ENCODE assay signal across 20 cellular contexts in genomic region chr6:145738265-145738664, GRCh38. TPM values are rescaled to one million over a fixed set of nuclear protein-coding genes. Genes with fewer than 3 reads are reported as not detected.
DNase-seq lines count a peak whose midpoint lies in the region; ATAC-seq, FAIRE-seq and TF ChIP-seq lines count a peak whose summit lies in the region.
"Had no signal": no experiment of that assay in that cellular context is flagged by ENCODE, and none has a peak within 500 bp of the region (broad histone marks: within the 10 kb centered on the region; RNA-seq: fewer than 3 reads in every experiment).

No MANE protein-coding gene starts in this region.

- H3K27ac ChIP-seq in K562 (ENCODE audit: extremely low read depth, low read depth, low read length), result no peak overlapping the region
- peak overlapping the region; percentile 58 for H3K27ac ChIP-seq in muscle layer of colon (ENCODE audit: low read depth, low read length)
- H3K27ac ChIP-seq: 22Rv1; A549; BLaER1 treated with 17β-estradiol and CSF1 and Interleukin-3, amounts not matched to agents 10 nM and 100 nM; C4-2B had no signal

- H3K9me1 ChIP-seq in K562 (ENCODE audit: control insufficient read depth, insufficient read depth, low read length), result no peaks in the 10 kb centered on the region

- TF ChIP-seq POLR2A in K562 (conservative IDR thresholded peaks at IDR 0.05), result no peak

- no peak for TF ChIP-seq RAD21 in K562 (CRISPR knock-in tag; conservative IDR thresholded peaks at IDR 0.05 in 1 of 2, IDR thresholded peaks at IDR 0.05 in 1 of 2)

- H3K9ac ChIP-seq in K562 (ENCODE audit: insufficient read depth in 1 of 2, low read depth in 2 of 2, low read length in 2 of 2) (no peak overlapping the region), muscle layer of colon (ENCODE audit: low read length) (no peak overlapping the region)
- H3K9ac ChIP-seq: BLaER1 treated with 17β-estradiol and CSF1 and Interleukin-3, amounts not matched to agents 10 nM and 100 nM had no signal

- H3K4me2 ChIP-seq in K562 (ENCODE audit: insufficient read depth, low read length), result no peak overlapping the region
- H3K4me2 ChIP-seq: A549; BLaER1 treated with 17β-estradiol and CSF1 and Interleukin-3, amounts not matched to agents 10 nM and 100 nM had no signal

- H3K4me1 ChIP-seq in K562 (replicated peaks in 1 of 2; ENCODE audit: control insufficient read depth in 2 of 2, insufficient read depth in 2 of 2, low read length in 2 of 2), result peaks cover 16 to 19% of the 10 kb centered on the region in 2 experiments; a peak in 3 of 5 replicates
- H3K4me1 ChIP-seq in muscle layer of colon (ENCODE audit: insufficient read depth, low read length), result peaks cover 18% of the 10 kb centered on the region

- H3K27me3 ChIP-seq in K562 (ENCODE audit: control insufficient read depth in 2 of 2, insufficient read depth in 2 of 2, low read length in 2 of 2), result no peaks in the 10 kb centered on the region
- H3K27me3 ChIP-seq in muscle layer of colon (ENCODE audit: control insufficient read depth in 1 of 2, insufficient read depth in 2 of 2, low read length in 2 of 2), result no peaks in the 10 kb centered on the region
- H3K27me3 ChIP-seq: BLaER1 treated with 17β-estradiol and CSF1 and Interleukin-3, amounts not matched to agents 10 nM and 100 nM had no signal

- H3K79me2 ChIP-seq in K562 (ENCODE audit: control insufficient read depth, insufficient read depth, low read length), result no peaks in the 10 kb centered on the region; the same call in 2 of the 3 replicates

- TF ChIP-seq EP300 in K562 (IDR thresholded peaks at IDR 0.05; ENCODE audit: low read length), result no peak

- H3K4me3 ChIP-seq in K562 (no peak overlapping the region), muscle layer of colon (ENCODE audit: low read depth in 1 of 2, low read length in 2 of 2) (no peak overlapping the region)
- H3K4me3 ChIP-seq: A549; BLaER1 treated with 17β-estradiol and CSF1 and Interleukin-3, amounts not matched to agents 10 nM and 100 nM had no signal

- intact Hi-C loops in K562 (cut with micrococcal nuclease), result loop anchor here (5.0 to 10.0 kb wide), 4 partner anchors 1147 to 1643 kb away; partner anchors contain the start of gene SF3B5

- BruUV-seq in K562 (replicated peaks; lab: Mats Ljungman, UMichigan), result no TSS peak

- POLR2A ChIA-PET in HEK293T (lab: Yijun Ruan, JAX), result no interaction called here
- POLR2A ChIA-PET in K562 (lab: Yijun Ruan, JAX), result no interaction called here

- H3K9me3 ChIP-seq in K562 (replicated peaks; ENCODE audit: control insufficient read depth, insufficient read depth, low read depth, low read length) (no peaks in the 10 kb centered on the region), muscle layer of colon (ENCODE audit: low read length) (no peaks in the 10 kb centered on the region)
- H3K9me3 ChIP-seq: A549, Caco-2 had no signal

- in situ Hi-C loops in K562 (cut with MboI), result loop anchor here (5.0 kb wide), 1 partner anchor 74 kb away; the partner anchor contains the start of gene FBXO30

- H4K20me1 ChIP-seq in K562 (replicated peaks; ENCODE audit: control insufficient read depth, insufficient read depth, low read length), result no peaks in the 10 kb centered on the region
- H4K20me1 ChIP-seq: BLaER1 treated with 17β-estradiol and CSF1 and Interleukin-3, amounts not matched to agents 10 nM and 100 nM had no signal

- no peak for FAIRE-seq in K562 (lab: Jason Lieb, UNC)
- FAIRE-seq: A549, D721Med, G401.6, GM12891 had no signal

- no peaks in the 10 kb centered on the region for H3K36me3 ChIP-seq in K562 (ENCODE audit: control insufficient read depth, insufficient read depth, low read length)
- no peaks in the 10 kb centered on the region for H3K36me3 ChIP-seq in muscle layer of colon (ENCODE audit: insufficient read depth, low read length)
- H3K36me3 ChIP-seq: BLaER1 treated with 17β-estradiol and CSF1 and Interleukin-3, amounts not matched to agents 10 nM and 100 nM had no signal

- CTCF ChIA-PET in HEK293T (lab: Yijun Ruan, JAX), result interaction anchor here (0.5 kb wide), 1 partner anchor 1878 kb away, joined by 3 read pairs; no protein-coding TSS in a partner anchor
- CTCF ChIA-PET in K562 (lab: Yijun Ruan, JAX; ENCODE audit: low intra/inter-chr PET ratio), result no interaction called here

- ATAC-seq in K562 (no peak), GM21447 (IDR thresholded peaks at IDR 0.05; ENCODE audit: unreplicated experiment) (no peak)
- ATAC-seq: A549; CD8-positive, alpha-beta T cell had no signal

- no peak for TF ChIP-seq CTCF in K562 (IDR thresholded peaks at IDR 0.05 in 2 of 3, conservative IDR thresholded peaks at IDR 0.05 in 1 of 3; ENCODE audit: insufficient read depth in 2 of 3, low read depth in 1 of 3, low read length in 3 of 3)

- no peak for DNase-seq in HEK293T (ENCODE audit: extremely low spot score)
- no peak for DNase-seq in K562 (ENCODE audit: extremely low read depth in 1 of 4, low spot score in 3 of 4)
- DNase-seq in dermis blood vessel endothelial cell, result no peak
- no peak for DNase-seq in stimulated activated CD4-positive, alpha-beta T cell treated with anti-CD3 and anti-CD28 coated beads, Interleukin-15, amount 100 ng/mL, for 24 hours
- DNase-seq: AML-193; Caco-2; Calu3; CD4-positive, alpha-beta T cell; CD8-positive, alpha-beta T cell; DMS79 treated with DMSO at 0.1 percent for 48 hours; GF-D8 had no signal

- no peak overlapping the region for H2AFZ ChIP-seq in K562 (ENCODE audit: low read depth, low read length)

TF ChIP-seq in HEK293T, 16 proteins besides CTCF, POLR2A, EP300 and RAD21:
- no peak for TF ChIP-seq HDGF (IDR thresholded peaks at IDR 0.05; ENCODE audit: borderline replicate concordance)
- no peak for TF ChIP-seq FOXK2 (IDR thresholded peaks at IDR 0.05)
- TF ChIP-seq, protein P1, sequence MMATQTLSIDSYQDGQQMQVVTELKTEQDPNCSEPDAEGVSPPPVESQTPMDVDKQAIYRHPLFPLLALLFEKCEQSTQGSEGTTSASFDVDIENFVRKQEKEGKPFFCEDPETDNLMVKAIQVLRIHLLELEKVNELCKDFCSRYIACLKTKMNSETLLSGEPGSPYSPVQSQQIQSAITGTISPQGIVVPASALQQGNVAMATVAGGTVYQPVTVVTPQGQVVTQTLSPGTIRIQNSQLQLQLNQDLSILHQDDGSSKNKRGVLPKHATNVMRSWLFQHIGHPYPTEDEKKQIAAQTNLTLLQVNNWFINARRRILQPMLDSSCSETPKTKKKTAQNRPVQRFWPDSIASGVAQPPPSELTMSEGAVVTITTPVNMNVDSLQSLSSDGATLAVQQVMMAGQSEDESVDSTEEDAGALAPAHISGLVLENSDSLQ (IDR thresholded peaks at IDR 0.05), result peak; percentile 59
TF ChIP-seq in HEK293T: peak in this region for 1.

TF ChIP-seq in K562, 482 proteins besides CTCF, POLR2A, EP300 and RAD21:
- TF ChIP-seq ZNF3 (CRISPR knock-in tag; IDR thresholded peaks at IDR 0.05) (no peak), SRSF3 (IDR thresholded peaks at IDR 0.05; ENCODE audit: insufficient read depth, low read length) (no peak)
- TF ChIP-seq, protein P2, sequence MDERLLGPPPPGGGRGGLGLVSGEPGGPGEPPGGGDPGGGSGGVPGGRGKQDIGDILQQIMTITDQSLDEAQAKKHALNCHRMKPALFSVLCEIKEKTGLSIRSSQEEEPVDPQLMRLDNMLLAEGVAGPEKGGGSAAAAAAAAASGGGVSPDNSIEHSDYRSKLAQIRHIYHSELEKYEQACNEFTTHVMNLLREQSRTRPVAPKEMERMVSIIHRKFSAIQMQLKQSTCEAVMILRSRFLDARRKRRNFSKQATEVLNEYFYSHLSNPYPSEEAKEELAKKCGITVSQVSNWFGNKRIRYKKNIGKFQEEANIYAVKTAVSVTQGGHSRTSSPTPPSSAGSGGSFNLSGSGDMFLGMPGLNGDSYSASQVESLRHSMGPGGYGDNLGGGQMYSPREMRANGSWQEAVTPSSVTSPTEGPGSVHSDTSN (CRISPR knock-in tag; IDR thresholded peaks at IDR 0.05; ENCODE audit: low read depth), result no peak
- TF ChIP-seq, protein P2 (tag; conservative IDR thresholded peaks at IDR 0.05; ENCODE audit: low read depth), result 0 out of 2 replicates have a peak, but pooled peaks have one; percentile 38

RNA-seq across cellular contexts. Expression of gene EPM2A, which starts 2.9 kb away (rescaled TPM):
- total RNA-seq in K562 (2011; cell fraction: chromatin; rRNA removed; ENCODE audit: low replicate concordance), result 4.2 and 4.5 TPM in 2 replicates
- 4.0 and 4.2 TPM in 2 replicates for total RNA-seq in K562 (2011; cell fraction: nucleolus; rRNA removed)
- 5.5 and 9.2 TPM in 2 replicates for total RNA-seq in K562 (2011; cell fraction: nucleoplasm; rRNA removed)
- total RNA-seq in K562 (2014; rRNA removed) (5.3 and 8.1 TPM in 2 replicates), K562 (2014; rRNA removed; fragmentation: Illumina TruSeq; extraction: Trizol) (2.5 and 2.8 TPM in 2 replicates), K562 (2015; rRNA removed; fragmentation: Illumina TruSeq; extraction: Trizol) (2.8 and 3.2 TPM in 2 replicates), K562 (2021) (3.5 and 4.4 TPM in 2 replicates), dermis blood vessel endothelial cell (5.3 and 6.9 TPM in 2 replicates)
- polyA plus RNA-seq in K562 (2011; rRNA removed) (2.0 and 2.5 TPM in 2 replicates), K562 (2014; fragmentation: Illumina TruSeq; extraction: Trizol) (1.5 and 2.1 TPM in 2 replicates), K562 (2014; fragmentation: Nextera tagmentation; extraction: Ambion mirVana) (1 to 10 TPM in 1 of 2 experiments, under 1 TPM in 1; 0.35 to 2.5 TPM), K562 (2014; rRNA removed) (1.8 and 3.4 TPM in 2 replicates)
- 1.8 and 2.2 TPM in 2 replicates for polyA plus RNA-seq in K562 (2011; cell fraction: cytosol; rRNA removed)
- 3.0 and 4.4 TPM in 2 replicates for polyA plus RNA-seq in K562 (2011; cell fraction: nucleus; rRNA removed)
- 1.9 TPM in 2 replicates for polyA plus RNA-seq in K562 (2012)
- polyA minus RNA-seq in K562 (2011; rRNA and poly(A)+ RNA removed), result 3.1 and 4.3 TPM in 2 replicates
- polyA minus RNA-seq in K562 (2011; cell fraction: cytosol; rRNA and poly(A)+ RNA removed), result 2.4 and 2.5 TPM in 2 replicates
- polyA minus RNA-seq in K562 (2011; cell fraction: nucleus; rRNA and poly(A)+ RNA removed), result 8.9 and 11.4 TPM in 2 replicates
